ENCODE assay signal across 20 cellular contexts in the genomic region with DNA sequence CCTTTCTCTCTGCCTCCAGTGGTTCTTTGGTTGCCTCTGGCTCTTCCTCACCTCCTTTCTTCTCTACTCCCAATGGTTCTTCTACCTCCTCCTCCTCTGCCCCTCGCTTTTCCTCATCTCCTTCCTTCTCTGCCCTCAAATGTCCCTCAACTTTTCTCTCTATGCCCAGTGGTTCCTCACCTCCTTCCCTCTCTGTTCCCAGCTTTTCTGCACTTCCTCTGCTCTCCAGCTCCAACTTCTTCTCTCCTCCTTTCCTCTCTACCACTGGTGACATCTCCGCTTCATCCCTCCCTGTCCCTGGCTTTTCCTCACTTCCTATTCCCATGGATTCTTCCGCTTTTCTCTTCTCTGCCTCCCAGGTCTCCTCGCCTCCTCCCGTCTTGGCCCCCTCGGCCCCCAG. TPM values are rescaled to one million over a fixed set of nuclear protein-coding genes. Genes with fewer than 3 reads are reported as not detected.
DNase-seq lines count a peak whose midpoint lies in the region; ATAC-seq and TF ChIP-seq lines count a peak whose summit lies in the region.
"Had no signal": no experiment of that assay in that cellular context is flagged by ENCODE, and none has a peak within 500 bp of the region (broad histone marks: within the 10 kb centered on the region; RNA-seq: fewer than 3 reads in every experiment).

No MANE protein-coding gene starts in this region.

- H3K79me2 ChIP-seq in PC-9 (ENCODE audit: low read depth) = no peaks in the 10 kb centered on the region

- no peaks in the 10 kb centered on the region for H4K20me1 ChIP-seq in PC-9 (ENCODE audit: insufficient read depth)

- peak overlapping the region; percentile 45 for H2BK5ac ChIP-seq in neuronal stem cell (ENCODE audit: low read length)

- H3K9me3 ChIP-seq in CD4-positive, alpha-beta T cell (ENCODE audit: control insufficient read depth, low read length) = no peaks in the 10 kb centered on the region
- no peaks in the 10 kb centered on the region for H3K9me3 ChIP-seq in CD8-positive, alpha-beta memory T cell (ENCODE audit: low read length)
- H3K9me3 ChIP-seq in neuronal stem cell (replicated peaks in 1 of 2; ENCODE audit: control insufficient read depth in 2 of 2, insufficient read depth in 1 of 2, low read depth in 1 of 2, low read length in 2 of 2) (peaks cover 0 to 3% of the 10 kb centered on the region in 2 donors), PC-9 (ENCODE audit: insufficient read depth, low read depth) (no peaks in the 10 kb centered on the region)
- H3K9me3 ChIP-seq: BE2C, Peyer's patch, SJCRH30 had no signal

- no peak overlapping the region for H3K27ac ChIP-seq in CD4-positive, alpha-beta T cell (ENCODE audit: low read depth, low read length)
- H3K27ac ChIP-seq in CD8-positive, alpha-beta memory T cell (ENCODE audit: low read depth, low read length) = no peak overlapping the region
- H3K27ac ChIP-seq in neuronal stem cell (replicated peaks; ENCODE audit: low read length) = no peak overlapping the region
- no peak overlapping the region for H3K27ac ChIP-seq in PC-9
- H3K27ac ChIP-seq: KMS-11, Peyer's patch, SJCRH30 had no signal

- POLR2A ChIA-PET in CD4-positive, alpha-beta T cell (lab: Charles Lee) = no interaction called here
- POLR2A ChIA-PET in CD8-positive, alpha-beta memory T cell (lab: Charles Lee) = interaction anchor here (0.6 kb wide), 1 partner anchor 170 kb away, joined by 3 read pairs; no protein-coding TSS in a partner anchor
- POLR2A ChIA-PET in PC-9 (lab: Charles Lee; ENCODE audit: unreplicated experiment) = no interaction called here

- no peak overlapping the region for H3K4me3 ChIP-seq in CD8-positive, alpha-beta memory T cell (ENCODE audit: low read length)
- H3K4me3 ChIP-seq in neuronal stem cell (ENCODE audit: low read length in 2 of 2) (no peak overlapping the region), PC-9 (no peak overlapping the region)
- H3K4me3 ChIP-seq: Peyer's patch, SJCRH30 had no signal

- H2AFZ ChIP-seq in neuronal stem cell (ENCODE audit: low read length) = no peak overlapping the region
- no peak overlapping the region for H2AFZ ChIP-seq in PC-9

- no peak for ATAC-seq in CD4-positive, alpha-beta T cell (ENCODE audit: poor library complexity)
- no peak for ATAC-seq in central memory CD8-positive, alpha-beta T cell (replicated peaks; ENCODE audit: extremely low read depth, poor library complexity, severe bottlenecking)

- H3K4me1 ChIP-seq in CD8-positive, alpha-beta memory T cell (ENCODE audit: insufficient read depth, low read length) = peaks cover 15% of the 10 kb centered on the region
- H3K4me1 ChIP-seq in neuronal stem cell (ENCODE audit: control insufficient read depth in 2 of 2, insufficient read depth in 1 of 2, low read depth in 1 of 2, low read length in 2 of 2) (peaks cover 0 to 4% of the 10 kb centered on the region in 2 donors), PC-9 (replicated peaks; ENCODE audit: insufficient read depth) (no peaks in the 10 kb centered on the region)
- H3K4me1 ChIP-seq: BE2C, SJCRH30 had no signal

- no TSS peak for BruUV-seq in PC-9 (replicated peaks; lab: Mats Ljungman, UMichigan)

- H2BK15ac ChIP-seq in neuronal stem cell (ENCODE audit: low read length) = no peak overlapping the region

- H3K9me3 Mint-ChIP-seq in CD4-positive, alpha-beta T cell = no peaks in the 10 kb centered on the region
- H3K9me3 Mint-ChIP-seq in CD8-positive, alpha-beta memory T cell = no peaks in the 10 kb centered on the region
- no peaks in the 10 kb centered on the region for H3K9me3 Mint-ChIP-seq in central memory CD8-positive, alpha-beta T cell

- CTCF ChIA-PET in CD4-positive, alpha-beta T cell (lab: Charles Lee) = interaction anchor here (1.3 kb wide), 1 partner anchor 94 kb away, joined by 3 read pairs; no protein-coding TSS in a partner anchor
- CTCF ChIA-PET in CD8-positive, alpha-beta memory T cell (lab: Charles Lee) = interaction anchor here (1.1 kb wide), 1 partner anchor 9 kb away, joined by 3 read pairs; no protein-coding TSS in a partner anchor
- CTCF ChIA-PET in PC-9 (lab: Charles Lee) = interaction anchor here (0.5 to 0.6 kb wide), 2 partner anchors 23 to 203 kb away, joined by 3 read pairs; a partner anchor contains a TSS

- H3K36me3 Mint-ChIP-seq in CD4-positive, alpha-beta T cell (ENCODE audit: low read depth) = peaks cover 47% of the 10 kb centered on the region
- peaks cover 7 to 33% (median 9%) of the 10 kb centered on the region in 3 donors for H3K36me3 Mint-ChIP-seq in CD8-positive, alpha-beta memory T cell
- peaks cover 35% of the 10 kb centered on the region for H3K36me3 Mint-ChIP-seq in central memory CD8-positive, alpha-beta T cell (ENCODE audit: insufficient read depth)

- H3K36me3 ChIP-seq in CD8-positive, alpha-beta memory T cell (ENCODE audit: insufficient read depth, low read length) = peaks cover 21% of the 10 kb centered on the region
- H3K36me3 ChIP-seq in neuronal stem cell (replicated peaks in 1 of 2; ENCODE audit: control insufficient read depth in 2 of 2, insufficient read depth in 2 of 2, low read length in 2 of 2) = peaks cover 2 to 3% of the 10 kb centered on the region in 2 donors
- no peaks in the 10 kb centered on the region for H3K36me3 ChIP-seq in PC-9 (ENCODE audit: low read depth)
- H3K36me3 ChIP-seq: BE2C, Peyer's patch, SJCRH30 had no signal

- H4K8ac ChIP-seq in neuronal stem cell (ENCODE audit: low read depth, low read length) = no peak overlapping the region

- H3K14ac ChIP-seq in neuronal stem cell (ENCODE audit: low read length) = no peak overlapping the region

- H3K79me1 ChIP-seq in neuronal stem cell (ENCODE audit: low read depth, low read length) = no peaks in the 10 kb centered on the region

- H3K23ac ChIP-seq in neuronal stem cell (ENCODE audit: low read depth, low read length, poor library complexity) = no peak overlapping the region

- H3K9ac ChIP-seq in neuronal stem cell (ENCODE audit: low read depth, low read length, poor library complexity) = no peak overlapping the region
- H3K9ac ChIP-seq: KMS-11 had no signal

- H3K4me2 ChIP-seq in neuronal stem cell (ENCODE audit: insufficient read depth, low read length, poor library complexity, severe bottlenecking) (no peak overlapping the region), PC-9 (no peak overlapping the region)
- H3K4me2 ChIP-seq: KMS-11 had no signal

- no peaks in the 10 kb centered on the region for H3K9me2 ChIP-seq in PC-9 (ENCODE audit: insufficient read depth)

- H3K18ac ChIP-seq in neuronal stem cell (ENCODE audit: low read length) = no peak overlapping the region

- H2AK5ac ChIP-seq in neuronal stem cell (ENCODE audit: low read depth, low read length) = no peak overlapping the region

- DNase-seq in CD4-positive, alpha-beta T cell = no peak
- DNase-seq in CD8-positive, alpha-beta memory T cell = no peak
- no peak for DNase-seq in central memory CD8-positive, alpha-beta T cell (ENCODE audit: low spot score in 2 of 2)
- DNase-seq in neuronal stem cell (ENCODE audit: low spot score) (no peak), NCI-H524 treated with DMSO at 0.1 percent for 48 hours (lab: John Stamatoyannopoulos, UW) (no peak), PC-9 (no peak), C1 segment of cervical spinal cord (lab: John Stamatoyannopoulos, UW) (no peak)
- DNase-seq: BE2C, GOT3, HCEC 1CT, NCI-H1105, NCI-H2029 treated with DMSO at 0.1 percent for 48 hours, NCI-H226, NCI-H510A treated with DMSO at 0.1 percent for 48 hours, NCI-H774, Peyer's patch, SJCRH30 had no signal

- H2BK120ac ChIP-seq in neuronal stem cell (ENCODE audit: low read depth, low read length) = no peak overlapping the region

- H3K4me1 Mint-ChIP-seq in CD4-positive, alpha-beta T cell (ENCODE audit: low read depth) = peaks cover 20% of the 10 kb centered on the region
- peaks cover 11 to 19% (median 13%) of the 10 kb centered on the region in 3 donors for H3K4me1 Mint-ChIP-seq in CD8-positive, alpha-beta memory T cell
- peaks cover 25% of the 10 kb centered on the region for H3K4me1 Mint-ChIP-seq in central memory CD8-positive, alpha-beta T cell

- WGBS in neuronal stem cell (ENCODE audit: extremely low coverage in 2 of 2, insufficient read length in 2 of 2, insufficient replicate concordance in 1 of 2), 2 donors = no CpG with 5 or more reads among the region's 6 CpGs

- H4K91ac ChIP-seq in neuronal stem cell (ENCODE audit: low read depth, low read length, poor library complexity) = no peak overlapping the region

- H2BK12ac ChIP-seq in neuronal stem cell (ENCODE audit: low read length) = no peak overlapping the region

- H3K4me3 Mint-ChIP-seq in CD4-positive, alpha-beta T cell = no peak overlapping the region
- no peak overlapping the region for H3K4me3 Mint-ChIP-seq in CD8-positive, alpha-beta memory T cell
- no peak overlapping the region for H3K4me3 Mint-ChIP-seq in central memory CD8-positive, alpha-beta T cell

- no peak for TF ChIP-seq CTCF in CD4-positive, alpha-beta T cell (IDR thresholded peaks at IDR 0.05)
- TF ChIP-seq CTCF in PC-9 (conservative IDR thresholded peaks at IDR 0.05) = no peak

- peaks cover 13% of the 10 kb centered on the region for H3K27me3 ChIP-seq in CD4-positive, alpha-beta T cell (ENCODE audit: control insufficient read depth, insufficient read depth, low read length)
- peaks cover 15% of the 10 kb centered on the region for H3K27me3 ChIP-seq in CD8-positive, alpha-beta memory T cell (ENCODE audit: insufficient read depth, low read length, poor library complexity, severe bottlenecking)
- peaks cover 0 to 26% (median 12%) of the 10 kb centered on the region in 3 experiments for H3K27me3 ChIP-seq in neuronal stem cell (ENCODE audit: control insufficient read depth in 3 of 3, insufficient read depth in 3 of 3, low read depth in 1 of 3, low read length in 3 of 3)
- no peaks in the 10 kb centered on the region for H3K27me3 ChIP-seq in PC-9 (ENCODE audit: insufficient read depth, low read depth)
- H3K27me3 ChIP-seq: BE2C, Peyer's patch had no signal

- intact Hi-C loops in CD4-positive, alpha-beta T cell (cut with DNase I, micrococcal nuclease) = no loop called here
- intact Hi-C loops in PC-9 (cut with micrococcal nuclease; ENCODE audit: unreplicated experiment) = no loop called here

- peaks cover 16% of the 10 kb centered on the region for H3K27me3 Mint-ChIP-seq in CD4-positive, alpha-beta T cell
- H3K27me3 Mint-ChIP-seq in CD8-positive, alpha-beta memory T cell = peaks cover 10 to 15% of the 10 kb centered on the region in 2 donors
- peaks cover 16% of the 10 kb centered on the region for H3K27me3 Mint-ChIP-seq in central memory CD8-positive, alpha-beta T cell

- H3K4ac ChIP-seq in neuronal stem cell (ENCODE audit: low read length) = no peak overlapping the region

- H3K27ac Mint-ChIP-seq in CD4-positive, alpha-beta T cell = peak overlapping the region; percentile 8
- peak overlapping the region in 5 of 8 donors; percentile 7 to 86 (median 38) for H3K27ac Mint-ChIP-seq in CD8-positive, alpha-beta memory T cell
- peak overlapping the region; percentile 58 for H3K27ac Mint-ChIP-seq in central memory CD8-positive, alpha-beta T cell (ENCODE audit: low read depth)

- no peaks in the 10 kb centered on the region for H3F3A ChIP-seq in PC-9 (ENCODE audit: insufficient read depth, low read depth)

RNA-seq across cellular contexts. Expression of a gene that starts 7.8 kb away (rescaled TPM):
- under 1 TPM in 1 of 2 experiments, not detected in 1; 0.25 TPM for total RNA-seq in CD4-positive, alpha-beta T cell
- total RNA-seq in CD8-positive, alpha-beta memory T cell = not detected
- not detected for polyA plus RNA-seq in CD8-positive, alpha-beta memory T cell
- 10.2 TPM for polyA plus RNA-seq in neuronal stem cell (2013, experiment 1 of 2)
- 10.4 TPM for polyA plus RNA-seq in neuronal stem cell (2013, experiment 2 of 2)
- 25.0 and 28.8 TPM in 2 replicates for total RNA-seq in PC-9 (2021)

RNA-seq across cellular contexts. Expression of a gene that starts 18.5 kb away (rescaled TPM):
- under 1 TPM; 0.39 to 0.49 TPM for total RNA-seq in CD4-positive, alpha-beta T cell
- 1 to 10 TPM in 1 of 2 experiments, under 1 TPM in 1; 1.00 to 1.2 TPM for total RNA-seq in CD8-positive, alpha-beta memory T cell
- polyA plus RNA-seq in CD8-positive, alpha-beta memory T cell = 2.1 TPM
- polyA plus RNA-seq in neuronal stem cell (2013, experiment 1 of 2) = 1.6 TPM
- 1.7 TPM for polyA plus RNA-seq in neuronal stem cell (2013, experiment 2 of 2)
- 6.7 and 10.5 TPM in 2 replicates for total RNA-seq in PC-9 (2021)

RNA-seq across cellular contexts. Expression of a gene that starts 22.5 kb away (rescaled TPM):
- total RNA-seq in CD4-positive, alpha-beta T cell = 10 to 100 TPM; 25.0 to 26.7 TPM
- total RNA-seq in CD8-positive, alpha-beta memory T cell = 10 to 100 TPM; 71.4 to 73.6 TPM
- 83.4 TPM for polyA plus RNA-seq in CD8-positive, alpha-beta memory T cell
- 4.8 TPM for polyA plus RNA-seq in neuronal stem cell (2013, experiment 1 of 2)
- 4.3 TPM for polyA plus RNA-seq in neuronal stem cell (2013, experiment 2 of 2)
- 7.8 and 11.9 TPM in 2 replicates for total RNA-seq in PC-9 (2021)

RNA-seq across cellular contexts. Expression of a gene that starts 26.2 kb away (rescaled TPM):
- total RNA-seq in CD4-positive, alpha-beta T cell = not detected
- not detected for total RNA-seq in CD8-positive, alpha-beta memory T cell
- polyA plus RNA-seq in CD8-positive, alpha-beta memory T cell = not detected
- polyA plus RNA-seq in neuronal stem cell (2013, experiment 1 of 2) = not detected
- not detected for polyA plus RNA-seq in neuronal stem cell (2013, experiment 2 of 2)
- not detected in 2 replicates for total RNA-seq in PC-9 (2021)
- total RNA-seq: A673, Daoy, Peyer's patch, SJCRH30 had no signal

RNA-seq across cellular contexts. Expression of a gene that starts 31.5 kb away (rescaled TPM):
- not detected for total RNA-seq in CD4-positive, alpha-beta T cell
- under 1 TPM in 1 of 2 experiments, not detected in 1; 0.42 TPM for total RNA-seq in CD8-positive, alpha-beta memory T cell
- not detected for polyA plus RNA-seq in CD8-positive, alpha-beta memory T cell
- not detected for polyA plus RNA-seq in neuronal stem cell (2013, experiment 1 of 2)
- not detected for polyA plus RNA-seq in neuronal stem cell (2013, experiment 2 of 2)
- total RNA-seq in PC-9 (2021) = not detected in 2 replicates
- total RNA-seq: A673, Daoy, Peyer's patch, SJCRH30 had no signal

Comparison
In these comparisons a context has a peak if more than half of its experiments do, and no peak if none do; other contexts are left out.
1. H3K27ac Mint-ChIP-seq: peak in every context shown above with its lines; median percentile 58 in central memory CD8-positive, alpha-beta T cell; 38 in CD8-positive, alpha-beta memory T cell; 8 in CD4-positive, alpha-beta T cell.
2. RNA of a gene that starts 7.8 kb away (total RNA-seq): 25.0 to 28.8 TPM in PC-9; 0.25 TPM in CD4-positive, alpha-beta T cell and not detected in CD8-positive, alpha-beta memory T cell; every median in the first group is over 10 times any median in the second.